In genomic region chr17:59755069-59755468, GRCh38 we compare ENCODE assay signal across 8 cellular contexts. TPM values are rescaled to one million over a fixed set of nuclear protein-coding genes. Genes with fewer than 3 reads are reported as not detected.
DNase-seq lines count a peak whose midpoint lies in the region; ATAC-seq, FAIRE-seq and TF ChIP-seq lines count a peak whose summit lies in the region.
"Not testable (repeated sequence)": the region's sequence is repeated elsewhere in the genome, so short reads cannot be mapped to it uniquely, and the experiment has no call there.

No MANE protein-coding gene starts in this region.

- ATAC-seq in SK-N-SH treated with all-trans-retinoic acid at 6 μM for 48 hours = peak; percentile 21
- not testable (repeated sequence) for ATAC-seq in activated T-cell treated with anti-CD3 and anti-CD28 coated beads, Interleukin-2, amount 50 U/mL, for 72 hours (replicated peaks in 1 of 2); K562; thoracic aorta (ENCODE audit: insufficient number of reproducible peaks, low FRiP score, low read depth)

- H3K9ac ChIP-seq in HUES48 (ENCODE audit: low read depth, low read length); K562 (ENCODE audit: insufficient read depth in 1 of 2, low read depth in 2 of 2, low read length in 2 of 2); trophoblast cell (ENCODE audit: low read length): not testable (repeated sequence)

- BruUV-seq in K562 (replicated peaks; lab: Mats Ljungman, UMichigan) = not testable (repeated sequence)

- H3K4ac ChIP-seq in trophoblast cell (ENCODE audit: low read depth, low read length) = peak overlapping the region; percentile 89

- H4K8ac ChIP-seq in trophoblast cell (ENCODE audit: low read depth, low read length) = peak overlapping the region; percentile 80

- POLR2A ChIA-PET in K562 (lab: Yijun Ruan, JAX) = interaction anchor here (0.9 to 5.4 kb wide), 4 partner anchors 13 to 90 kb away, joined by 3 to 87 read pairs (median 8); no protein-coding TSS in a partner anchor

- H2BK120ac ChIP-seq in trophoblast cell (ENCODE audit: insufficient read depth, low read length, poor library complexity) = peak overlapping the region; percentile 96

- in situ Hi-C loops in K562 (cut with MboI) = loop anchor here (5.0 kb wide), 1 partner anchor 92 kb away; no protein-coding TSS in a partner anchor

- H3K27me3 ChIP-seq in ACC112 (ENCODE audit: insufficient read depth, low read length); HUES48 (ENCODE audit: control insufficient read depth, insufficient read depth, low read length); K562 (ENCODE audit: control insufficient read depth in 2 of 2, insufficient read depth in 2 of 2, low read length in 2 of 2); hepatocyte; trophoblast cell (ENCODE audit: insufficient read depth, low read length); thoracic aorta (replicated peaks; ENCODE audit: insufficient read depth): not testable (repeated sequence)

- not testable (repeated sequence) for H4K20me1 ChIP-seq in K562 (replicated peaks; ENCODE audit: control insufficient read depth, insufficient read depth, low read length); hepatocyte (ENCODE audit: insufficient read depth, poor library complexity, severe bottlenecking)

- H3K79me1 ChIP-seq in trophoblast cell (ENCODE audit: low read length) = peaks cover 23% of the 10 kb centered on the region

- H3K4me3 Mint-ChIP-seq in activated T-cell treated with anti-CD3 and anti-CD28 coated beads, Interleukin-2, amount 50 U/mL, for 72 hours = peak overlapping the region; percentile 78 to 89

- H3K36me3 ChIP-seq in ACC112 (ENCODE audit: insufficient read depth, low read length) (peaks cover 14% of the 10 kb centered on the region), K562 (ENCODE audit: control insufficient read depth, insufficient read depth, low read length) (peaks cover 27% of the 10 kb centered on the region)
- not testable (repeated sequence) for H3K36me3 ChIP-seq in HUES48 (ENCODE audit: control insufficient read depth, insufficient read depth, low read length); hepatocyte (replicated peaks; ENCODE audit: insufficient read depth, low read depth); trophoblast cell (ENCODE audit: control insufficient read depth in 1 of 2, insufficient read depth in 2 of 2, low read length in 2 of 2); thoracic aorta

- not testable (repeated sequence) for H3K9me3 Mint-ChIP-seq in activated T-cell treated with anti-CD3 and anti-CD28 coated beads, Interleukin-2, amount 50 U/mL, for 72 hours

- peak overlapping the region; percentile 100 for H3K27ac Mint-ChIP-seq in activated T-cell treated with anti-CD3 and anti-CD28 coated beads, Interleukin-2, amount 50 U/mL, for 72 hours

- H3K4me1 Mint-ChIP-seq in activated T-cell treated with anti-CD3 and anti-CD28 coated beads, Interleukin-2, amount 50 U/mL, for 72 hours (ENCODE audit: low read depth) = peaks cover 87% of the 10 kb centered on the region

- CTCF ChIA-PET in K562 (lab: Yijun Ruan, JAX; ENCODE audit: low intra/inter-chr PET ratio) = interaction anchor here (0.6 to 3.5 kb wide), 5 partner anchors 84 to 104 kb away, joined by 3 to 54 read pairs (median 8); no protein-coding TSS in a partner anchor

- not testable (repeated sequence) for TF ChIP-seq EP300 in K562 (IDR thresholded peaks at IDR 0.05; ENCODE audit: low read length)

- peak overlapping the region; percentile 86 for H3K18ac ChIP-seq in trophoblast cell (ENCODE audit: low read length)

- not testable (repeated sequence) for TF ChIP-seq POLR2A in K562 (conservative IDR thresholded peaks at IDR 0.05)

- H2BK12ac ChIP-seq in trophoblast cell (ENCODE audit: low read length) = peak overlapping the region; percentile 90

- H4K12ac ChIP-seq in trophoblast cell (ENCODE audit: low read depth, low read length) = not testable (repeated sequence)

- peaks cover 47% of the 10 kb centered on the region for H3K4me1 ChIP-seq in ACC112 (ENCODE audit: control insufficient read depth, insufficient read depth, low read length, unreplicated experiment)
- H3K4me1 ChIP-seq in HUES48 (ENCODE audit: control insufficient read depth, insufficient read depth, low read length) = peaks cover 24% of the 10 kb centered on the region
- not testable (repeated sequence) for H3K4me1 ChIP-seq in K562 (replicated peaks in 1 of 2; ENCODE audit: control insufficient read depth in 2 of 2, insufficient read depth in 2 of 2, low read length in 2 of 2); trophoblast cell (ENCODE audit: control insufficient read depth in 1 of 2, insufficient read depth in 2 of 2, low read length in 2 of 2)
- peaks cover 32% of the 10 kb centered on the region for H3K4me1 ChIP-seq in hepatocyte (ENCODE audit: insufficient read depth)
- H3K4me1 ChIP-seq in thoracic aorta (ENCODE audit: control insufficient read depth in 1 of 2, low read depth in 2 of 2) = peaks cover 31 to 41% of the 10 kb centered on the region in 2 donors

- 94% methylated on average over 11 of the region's 12 CpGs for WGBS in K562 (ENCODE audit: insufficient coverage, low coverage, missing lambda C conversion rate)
- WGBS in hepatocyte (ENCODE audit: low lambda C conversion rate, missing lambda C conversion rate) = 97% methylated on average over 11 of the region's 12 CpGs
- WGBS in trophoblast cell (ENCODE audit: extremely low coverage, insufficient coverage, insufficient read length) = no CpG with 5 or more reads among the region's 12 CpGs

- not testable (repeated sequence) for DNase-seq in activated T-cell treated with anti-CD3 and anti-CD28 coated beads, Interleukin-2, amount 50 U/mL, for 72 hours; K562 (ENCODE audit: extremely low read depth in 1 of 4, low spot score in 3 of 4); hepatocyte (ENCODE audit: low spot score); trophoblast cell; thoracic aorta (ENCODE audit: low spot score)

- peak overlapping the region; percentile 85 for H3K14ac ChIP-seq in trophoblast cell (ENCODE audit: low read length)

- H3K27ac ChIP-seq in ACC112 (ENCODE audit: low read depth, low read length) (peak overlapping the region; percentile 98), HUES48 (ENCODE audit: low read depth, low read length) (peak overlapping the region; percentile 90), K562 (ENCODE audit: extremely low read depth, low read depth, low read length) (peak overlapping the region; percentile 63; the same call in 1 of the 3 replicates), hepatocyte (peak overlapping the region; percentile 70), trophoblast cell (ENCODE audit: low read depth, low read length) (peak overlapping the region; percentile 100), thoracic aorta (peak overlapping the region; percentile 64 to 68)

- TF ChIP-seq CTCF in K562 (IDR thresholded peaks at IDR 0.05 in 2 of 3, conservative IDR thresholded peaks at IDR 0.05 in 1 of 3; ENCODE audit: insufficient read depth in 2 of 3, low read depth in 1 of 3, low read length in 3 of 3); hepatocyte (IDR thresholded peaks at IDR 0.05; ENCODE audit: poor library complexity); thoracic aorta (IDR thresholded peaks at IDR 0.05): not testable (repeated sequence)

- not testable (repeated sequence) for H3K4me3 ChIP-seq in ACC112 (ENCODE audit: low read depth, low read length); HUES48 (ENCODE audit: low read depth, low read length); K562; hepatocyte; trophoblast cell (ENCODE audit: low read depth, low read length); thoracic aorta

- H3K4me2 ChIP-seq in K562 (ENCODE audit: insufficient read depth, low read length); hepatocyte; trophoblast cell (ENCODE audit: low read length): not testable (repeated sequence)

- H2BK5ac ChIP-seq in trophoblast cell (ENCODE audit: low read depth, low read length, poor library complexity) = peak overlapping the region; percentile 93

- H3K36me3 Mint-ChIP-seq in activated T-cell treated with anti-CD3 and anti-CD28 coated beads, Interleukin-2, amount 50 U/mL, for 72 hours (ENCODE audit: insufficient read depth in 2 of 2) = peaks cover 13 to 29% of the 10 kb centered on the region in 2 donors

- peaks cover 17% of the 10 kb centered on the region for H3K79me2 ChIP-seq in ACC112 (ENCODE audit: control insufficient read depth, insufficient read depth, low read length, unreplicated experiment)
- not testable (repeated sequence) for H3K79me2 ChIP-seq in K562 (ENCODE audit: control insufficient read depth, insufficient read depth, low read length); hepatocyte; trophoblast cell (ENCODE audit: control insufficient read depth, insufficient read depth, low read length, poor library complexity)

- not testable (repeated sequence) for H3K27me3 Mint-ChIP-seq in activated T-cell treated with anti-CD3 and anti-CD28 coated beads, Interleukin-2, amount 50 U/mL, for 72 hours (ENCODE audit: low read depth)

- H2AFZ ChIP-seq in ACC112 (ENCODE audit: low read length, unreplicated experiment); K562 (ENCODE audit: low read depth, low read length); hepatocyte; trophoblast cell (ENCODE audit: insufficient read depth, low read length, poor library complexity): not testable (repeated sequence)

- H2AK5ac ChIP-seq in trophoblast cell (ENCODE audit: low read length) = not testable (repeated sequence)

- not testable (repeated sequence) for TF ChIP-seq RAD21 in K562 (CRISPR knock-in tag; conservative IDR thresholded peaks at IDR 0.05 in 1 of 2, IDR thresholded peaks at IDR 0.05 in 1 of 2)

- H3K9me3 ChIP-seq in HUES48 (ENCODE audit: control insufficient read depth, insufficient read depth, low read length); K562 (replicated peaks; ENCODE audit: control insufficient read depth, insufficient read depth, low read depth, low read length); hepatocyte (ENCODE audit: low read depth); trophoblast cell (ENCODE audit: insufficient read depth, low read depth, low read length); thoracic aorta: not testable (repeated sequence)

- H3K9me1 ChIP-seq in K562 (ENCODE audit: control insufficient read depth, insufficient read depth, low read length) = not testable (repeated sequence)

- not testable (repeated sequence) for FAIRE-seq in K562 (lab: Jason Lieb, UNC)

- not testable (repeated sequence) for H3K23ac ChIP-seq in trophoblast cell (ENCODE audit: low read length)

- not testable (repeated sequence) for H3K9me2 ChIP-seq in hepatocyte (replicated peaks; ENCODE audit: insufficient read depth)

- intact Hi-C loops in K562 (cut with micrococcal nuclease) = not testable (repeated sequence)

- peak overlapping the region; percentile 98 for H4K91ac ChIP-seq in trophoblast cell (ENCODE audit: low read depth, low read length)

RNA-seq across cellular contexts. Expression of gene VMP1, which starts 47.6 kb away (rescaled TPM):
- 100 to 1,000 TPM; 236 to 324 TPM for total RNA-seq in activated T-cell treated with anti-CD3 and anti-CD28 coated beads, Interleukin-2, amount 50 U/mL, for 72 hours
- total RNA-seq in K562 (2011; cell fraction: chromatin; rRNA removed; ENCODE audit: low replicate concordance) = 449 and 662 TPM in 2 replicates
- 284 and 300 TPM in 2 replicates for total RNA-seq in K562 (2011; cell fraction: nucleolus; rRNA removed)
- 571 and 861 TPM in 2 replicates for total RNA-seq in K562 (2011; cell fraction: nucleoplasm; rRNA removed)
- total RNA-seq in K562 (2014; rRNA removed) = 92.1 and 123 TPM in 2 replicates
- total RNA-seq in K562 (2014; rRNA removed; fragmentation: Illumina TruSeq; extraction: Trizol) = 186 and 216 TPM in 2 replicates
- total RNA-seq in K562 (2015; rRNA removed; fragmentation: Illumina TruSeq; extraction: Trizol) = 127 and 135 TPM in 2 replicates
- total RNA-seq in K562 (2021) = 151 and 155 TPM in 2 replicates
- 231 and 304 TPM in 2 replicates for polyA plus RNA-seq in K562 (2011; rRNA removed)
- 55.2 and 104 TPM in 2 replicates for polyA plus RNA-seq in K562 (2011; cell fraction: cytosol; rRNA removed)
- polyA plus RNA-seq in K562 (2011; cell fraction: nucleus; rRNA removed) = 330 and 339 TPM in 2 replicates
- 142 and 172 TPM in 2 replicates for polyA plus RNA-seq in K562 (2012)
- polyA plus RNA-seq in K562 (2014; fragmentation: Illumina TruSeq; extraction: Trizol) = 124 and 146 TPM in 2 replicates
- 100 to 1,000 TPM; 245 to 272 TPM for polyA plus RNA-seq in K562 (2014; fragmentation: Nextera tagmentation; extraction: Ambion mirVana)
- polyA plus RNA-seq in K562 (2014; rRNA removed) = 143 and 148 TPM in 2 replicates
- polyA minus RNA-seq in K562 (2011; rRNA and poly(A)+ RNA removed) = 271 and 285 TPM in 2 replicates
- polyA minus RNA-seq in K562 (2011; cell fraction: cytosol; rRNA and poly(A)+ RNA removed) = 72.1 and 91.0 TPM in 2 replicates
- polyA minus RNA-seq in K562 (2011; cell fraction: nucleus; rRNA and poly(A)+ RNA removed) = 205 and 259 TPM in 2 replicates
- total RNA-seq in hepatocyte = 466 and 479 TPM in 2 replicates
- 139 and 166 TPM in 2 replicates for polyA plus RNA-seq in hepatocyte
- polyA plus RNA-seq in trophoblast cell (2013) = 111 and 118 TPM in 2 replicates
- 100 to 1,000 TPM; 183 to 728 TPM for total RNA-seq in thoracic aorta

RNA-seq across cellular contexts. Expression of gene PTRH2, which starts 47.8 kb away (rescaled TPM):
- 10 to 100 TPM; 22.2 to 29.3 TPM for total RNA-seq in activated T-cell treated with anti-CD3 and anti-CD28 coated beads, Interleukin-2, amount 50 U/mL, for 72 hours
- 97.2 and 167 TPM in 2 replicates for total RNA-seq in K562 (2011; cell fraction: chromatin; rRNA removed; ENCODE audit: low replicate concordance)
- 101 and 115 TPM in 2 replicates for total RNA-seq in K562 (2011; cell fraction: nucleolus; rRNA removed)
- total RNA-seq in K562 (2011; cell fraction: nucleoplasm; rRNA removed) = 104 and 130 TPM in 2 replicates
- total RNA-seq in K562 (2014; rRNA removed) (81.0 and 92.0 TPM in 2 replicates), K562 (2014; rRNA removed; fragmentation: Illumina TruSeq; extraction: Trizol) (63.1 and 67.5 TPM in 2 replicates), K562 (2015; rRNA removed; fragmentation: Illumina TruSeq; extraction: Trizol) (50.0 and 57.3 TPM in 2 replicates), K562 (2021) (53.1 and 62.8 TPM in 2 replicates), hepatocyte (15.7 and 21.9 TPM in 2 replicates), thoracic aorta (10 to 100 TPM in 1 of 2 donors, 1 to 10 TPM in 1; 8.9 to 30.0 TPM)
- polyA plus RNA-seq in K562 (2011; rRNA removed) (119 and 170 TPM in 2 replicates), K562 (2014; fragmentation: Illumina TruSeq; extraction: Trizol) (110 and 128 TPM in 2 replicates), K562 (2014; fragmentation: Nextera tagmentation; extraction: Ambion mirVana) (100 to 1,000 TPM; 195 to 210 TPM), K562 (2014; rRNA removed) (126 and 138 TPM in 2 replicates), hepatocyte (31.7 and 38.7 TPM in 2 replicates)
- 54.3 and 74.9 TPM in 2 replicates for polyA plus RNA-seq in K562 (2011; cell fraction: cytosol; rRNA removed)
- 54.9 and 70.7 TPM in 2 replicates for polyA plus RNA-seq in K562 (2011; cell fraction: nucleus; rRNA removed)
- 42.1 and 83.3 TPM in 2 replicates for polyA plus RNA-seq in K562 (2012)
- 100 and 107 TPM in 2 replicates for polyA minus RNA-seq in K562 (2011; rRNA and poly(A)+ RNA removed)
- polyA minus RNA-seq in K562 (2011; cell fraction: cytosol; rRNA and poly(A)+ RNA removed) = 16.6 and 22.3 TPM in 2 replicates
- polyA minus RNA-seq in K562 (2011; cell fraction: nucleus; rRNA and poly(A)+ RNA removed) = 18.0 and 34.2 TPM in 2 replicates
- 42.1 and 44.6 TPM in 2 replicates for polyA plus RNA-seq in trophoblast cell (2013)
